ENCODE assay signal across 14 cellular contexts in the genomic region with DNA sequence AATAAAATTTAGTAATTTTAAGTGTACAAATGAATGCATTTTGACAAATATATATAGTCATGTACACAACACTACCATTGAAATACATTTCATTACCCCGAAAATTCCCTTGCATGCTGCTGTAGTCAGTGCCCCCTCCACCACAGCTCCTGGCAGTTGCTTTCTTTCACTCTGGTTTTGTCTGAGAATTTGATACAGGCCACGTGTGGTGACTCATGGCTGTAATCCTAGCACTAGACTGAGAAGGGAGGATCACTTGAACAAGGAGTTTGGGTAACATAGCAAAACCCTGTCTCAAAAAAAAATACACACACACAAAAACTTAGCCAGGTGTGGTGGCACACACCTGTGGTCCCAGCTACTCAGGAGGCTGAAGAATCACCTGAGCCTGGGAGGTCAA.
DNase-seq lines count a peak whose midpoint lies in the region; ATAC-seq and TF ChIP-seq lines count a peak whose summit lies in the region.
"Had no signal": no experiment of that assay in that cellular context is flagged by ENCODE, and none has a peak within 500 bp of the region (broad histone marks: within the 10 kb centered on the region; RNA-seq: fewer than 3 reads in every experiment).

No MANE protein-coding gene starts in this region.

- H3K27ac Mint-ChIP-seq in HFFc6: no peak overlapping the region
- H3K27ac Mint-ChIP-seq in activated naive CD8-positive, alpha-beta T cell treated with anti-CD3 and anti-CD28 coated beads, Interleukin-2, amount 50 U/mL, for 24 hours: no peak overlapping the region
- H3K27ac Mint-ChIP-seq: CD14-positive monocyte had no signal

- H3K27me3 Mint-ChIP-seq in HFFc6 (ENCODE audit: insufficient read depth): peaks cover 10% of the 10 kb centered on the region
- H3K27me3 Mint-ChIP-seq in activated naive CD8-positive, alpha-beta T cell treated with anti-CD3 and anti-CD28 coated beads, Interleukin-2, amount 50 U/mL, for 24 hours: peaks cover 10% of the 10 kb centered on the region
- H3K27me3 Mint-ChIP-seq: central memory CD8-positive, alpha-beta T cell had no signal

- H3K36me3 Mint-ChIP-seq in HFFc6 (ENCODE audit: low read depth): no peaks in the 10 kb centered on the region
- H3K36me3 Mint-ChIP-seq in activated naive CD8-positive, alpha-beta T cell treated with anti-CD3 and anti-CD28 coated beads, Interleukin-2, amount 50 U/mL, for 24 hours (ENCODE audit: low read depth): no peaks in the 10 kb centered on the region

- no peak overlapping the region for H3K4me3 Mint-ChIP-seq in HFFc6
- H3K4me3 Mint-ChIP-seq in activated naive CD8-positive, alpha-beta T cell treated with anti-CD3 and anti-CD28 coated beads, Interleukin-2, amount 50 U/mL, for 24 hours: no peak overlapping the region
- H3K4me3 Mint-ChIP-seq: CD14-positive monocyte; central memory CD8-positive, alpha-beta T cell had no signal

- H3K9me3 Mint-ChIP-seq in HFFc6: peaks cover 3% of the 10 kb centered on the region; the same call in 1 of the 2 replicates
- no peaks in the 10 kb centered on the region for H3K9me3 Mint-ChIP-seq in activated naive CD8-positive, alpha-beta T cell treated with anti-CD3 and anti-CD28 coated beads, Interleukin-2, amount 50 U/mL, for 24 hours
- H3K9me3 Mint-ChIP-seq: central memory CD8-positive, alpha-beta T cell had no signal

- DNase-seq in AG08396 (ENCODE audit: low spot score): peak; percentile 64
- DNase-seq in HFFc6: peak; percentile 54
- DNase-seq in amniotic epithelial cell (ENCODE audit: low read depth): peak; percentile 79
- DNase-seq in iris pigment epithelial cell (ENCODE audit: low read depth): peak; percentile 88
- no peak for DNase-seq in activated naive CD8-positive, alpha-beta T cell treated with anti-CD3 and anti-CD28 coated beads, Interleukin-2, amount 50 U/mL, for 24 hours
- no peak for DNase-seq in NCI-H146 (lab: John Stamatoyannopoulos, UW)
- DNase-seq: head of caudate nucleus, NCI-H2227 treated with DMSO at 0.1 percent for 48 hours, posterior cingulate gyrus, WERI-Rb-1 had no signal

- H3K4me1 Mint-ChIP-seq in HFFc6 (ENCODE audit: low read depth): peaks cover 21% of the 10 kb centered on the region
- H3K4me1 Mint-ChIP-seq in activated naive CD8-positive, alpha-beta T cell treated with anti-CD3 and anti-CD28 coated beads, Interleukin-2, amount 50 U/mL, for 24 hours: peaks cover 12% of the 10 kb centered on the region
- H3K4me1 Mint-ChIP-seq: central memory CD8-positive, alpha-beta T cell had no signal

- no peak for TF ChIP-seq CTCF in HFFc6 (IDR thresholded peaks at IDR 0.05)

- ATAC-seq in GM21786 (IDR thresholded peaks at IDR 0.05; ENCODE audit: unreplicated experiment) (no peak), HG03135 (IDR thresholded peaks at IDR 0.05; ENCODE audit: unreplicated experiment) (no peak)
- ATAC-seq in activated naive CD8-positive, alpha-beta T cell treated with anti-CD3 and anti-CD28 coated beads, Interleukin-2, amount 50 U/mL, for 24 hours: no peak

Comparison
In these comparisons a context has a peak if more than half of its experiments do, and no peak if none do; other contexts are left out.
1. DNase-seq: peak in AG08396 (single experiment), HFFc6 (single experiment), amniotic epithelial cell (single experiment) and iris pigment epithelial cell (single experiment); none in activated naive CD8-positive, alpha-beta T cell treated with anti-CD3 and anti-CD28 coated beads, Interleukin-2, amount 50 U/mL, for 24 hours (single experiment) and NCI-H146 (single experiment).